In genomic region chr14:44372807-44373497, GRCh38 we compare ENCODE assay signal across 31 cellular contexts.
"Had no signal": no experiment of that assay in that cellular context is flagged by ENCODE, and none has a peak within 500 bp of the region (broad histone marks: within the 10 kb centered on the region; RNA-seq: fewer than 3 reads in every experiment).

No MANE protein-coding gene starts in this region.

- H3K4me3 ChIP-seq: ascending aorta, breast epithelium, coronary artery, dorsolateral prefrontal cortex, esophagus muscularis mucosa had no signal

- H3K36me3 ChIP-seq: ascending aorta, breast epithelium, esophagus muscularis mucosa had no signal

- H3K9me3 ChIP-seq: ascending aorta had no signal

- H3K4me1 Mint-ChIP-seq: activated CD4-positive, alpha-beta memory T cell treated with anti-CD3 and anti-CD28 coated beads, Interleukin-2, amount 10 ng/mL, durations not matched to agents 7 days and 5 days; activated CD4-positive, alpha-beta T cell treated with anti-CD3 and anti-CD28 coated beads for 36 hours; activated CD4-positive, alpha-beta T cell treated with anti-CD3 and anti-CD28 coated beads, Interleukin-2, amount 10 ng/mL, durations not matched to agents 7 days and 5 days; activated naive CD4-positive, alpha-beta T cell treated with anti-CD3 and anti-CD28 coated beads, Interleukin-2, amount 10 ng/mL, durations not matched to agents 7 days and 5 days; activated naive CD8-positive, alpha-beta T cell treated with anti-CD3 and anti-CD28 coated beads, Interleukin-2, amount 10 ng/mL, durations not matched to agents 7 days and 5 days; brain; central memory CD8-positive, alpha-beta T cell; T-helper 17 cell had no signal

- H3K36me3 Mint-ChIP-seq: activated naive CD4-positive, alpha-beta T cell treated with anti-CD3 and anti-CD28 coated beads, Interleukin-2, amount 10 ng/mL, durations not matched to agents 7 days and 5 days; activated naive CD8-positive, alpha-beta T cell treated with anti-CD3 and anti-CD28 coated beads, Interleukin-2, amount 10 ng/mL, durations not matched to agents 7 days and 5 days; brain had no signal

- H3K27ac ChIP-seq: ascending aorta, breast epithelium, coronary artery, dorsolateral prefrontal cortex, esophagus muscularis mucosa had no signal

- DNase-seq: activated CD4-positive, alpha-beta memory T cell treated with anti-CD3 and anti-CD28 coated beads, Interleukin-2, amount 10 ng/mL, durations not matched to agents 7 days and 5 days; activated CD4-positive, alpha-beta T cell treated with anti-CD3 and anti-CD28 coated beads for 36 hours; activated CD4-positive, alpha-beta T cell treated with anti-CD3 and anti-CD28 coated beads, Interleukin-2, amount 10 ng/mL, durations not matched to agents 7 days and 5 days; activated CD4-positive, alpha-beta T cell treated with anti-CD3 and anti-CD28 coated beads, Interleukin-2, amount 50 U/mL, for 4 hours; activated CD4-positive, CD25-positive, alpha-beta regulatory T cell; activated CD4-positive, CD25-positive, alpha-beta regulatory T cell treated with anti-CD3 and anti-CD28 coated beads, Interleukin-2, amount 50 U/mL, for 72 hours; activated CD8-positive, alpha-beta memory T cell treated with anti-CD3 and anti-CD28 coated beads, Interleukin-2, amount 50 U/mL, for 48 hours; activated gamma-delta T cell; activated naive CD4-positive, alpha-beta T cell; activated naive CD4-positive, alpha-beta T cell treated with anti-CD3 and anti-CD28 coated beads, Interleukin-2, amount 10 ng/mL, durations not matched to agents 7 days and 5 days; activated naive CD8-positive, alpha-beta T cell treated with anti-CD3 and anti-CD28 coated beads, Interleukin-2, amount 10 ng/mL, durations not matched to agents 7 days and 5 days; activated T-cell treated with anti-CD3 and anti-CD28 coated beads for 4 hours; activated T-cell treated with anti-CD3 and anti-CD28 coated beads, Interleukin-2, amount 50 U/mL, for 24 hours; activated T-cell treated with anti-CD3 and anti-CD28 coated beads, Interleukin-2, amount 50 U/mL, for 72 hours; dorsolateral prefrontal cortex; effector memory CD4-positive, alpha-beta T cell; endodermal cell; erythroblast; head of caudate nucleus; T-helper 1 cell; T-helper 17 cell; T1000 had no signal

- H3K27ac Mint-ChIP-seq: activated CD4-positive, alpha-beta memory T cell treated with anti-CD3 and anti-CD28 coated beads, Interleukin-2, amount 10 ng/mL, durations not matched to agents 7 days and 5 days; activated CD4-positive, alpha-beta T cell treated with anti-CD3 and anti-CD28 coated beads for 36 hours; activated CD4-positive, alpha-beta T cell treated with anti-CD3 and anti-CD28 coated beads, Interleukin-2, amount 10 ng/mL, durations not matched to agents 7 days and 5 days; activated naive CD4-positive, alpha-beta T cell treated with anti-CD3 and anti-CD28 coated beads, Interleukin-2, amount 10 ng/mL, durations not matched to agents 7 days and 5 days; activated naive CD4-positive, alpha-beta T cell treated with anti-CD3 and anti-CD28 coated beads, Interleukin-2, amount 50 U/mL, for 72 hours; activated naive CD8-positive, alpha-beta T cell treated with anti-CD3 and anti-CD28 coated beads, Interleukin-2, amount 10 ng/mL, durations not matched to agents 7 days and 5 days; activated T-cell treated with anti-CD3 and anti-CD28 coated beads, Interleukin-2, amount 50 U/mL, for 24 hours; activated T-cell treated with anti-CD3 and anti-CD28 coated beads, Interleukin-2, amount 50 U/mL, for 72 hours; brain; dendritic cell treated with granulocyte-macrophage colony-stimulating factor and Interleukin-4, amounts not matched to agents 40 ng/mL and 50 ng/mL, for 4 days; endodermal cell; T-helper 17 cell; T-helper 2 cell treated with Interferon-gamma antibody and Interleukin-4, amounts not matched to agents 5 μg/mL and 100 μg/mL, for 36 hours had no signal

- H3K4me1 ChIP-seq: ascending aorta, breast epithelium, esophagus muscularis mucosa had no signal

- H3K27me3 ChIP-seq: ascending aorta, breast epithelium, dorsolateral prefrontal cortex, esophagus muscularis mucosa had no signal

- H3K4me3 Mint-ChIP-seq: activated CD4-positive, alpha-beta memory T cell treated with anti-CD3 and anti-CD28 coated beads, Interleukin-2, amount 10 ng/mL, durations not matched to agents 7 days and 5 days; activated CD4-positive, alpha-beta T cell treated with anti-CD3 and anti-CD28 coated beads for 36 hours; activated CD4-positive, alpha-beta T cell treated with anti-CD3 and anti-CD28 coated beads, Interleukin-2, amount 10 ng/mL, durations not matched to agents 7 days and 5 days; activated naive CD4-positive, alpha-beta T cell treated with anti-CD3 and anti-CD28 coated beads, Interleukin-2, amount 10 ng/mL, durations not matched to agents 7 days and 5 days; activated naive CD8-positive, alpha-beta T cell treated with anti-CD3 and anti-CD28 coated beads, Interleukin-2, amount 10 ng/mL, durations not matched to agents 7 days and 5 days; activated T-cell treated with anti-CD3 and anti-CD28 coated beads, Interleukin-2, amount 50 U/mL, for 24 hours; activated T-cell treated with anti-CD3 and anti-CD28 coated beads, Interleukin-2, amount 50 U/mL, for 72 hours; brain; central memory CD8-positive, alpha-beta T cell; dendritic cell treated with granulocyte-macrophage colony-stimulating factor and Interleukin-4, amounts not matched to agents 40 ng/mL and 50 ng/mL, for 4 days; endodermal cell; T-helper 17 cell; T-helper 2 cell treated with Interferon-gamma antibody and Interleukin-4, amounts not matched to agents 5 μg/mL and 100 μg/mL, for 36 hours had no signal

- H3K27me3 Mint-ChIP-seq: activated CD4-positive, alpha-beta memory T cell treated with anti-CD3 and anti-CD28 coated beads, Interleukin-2, amount 10 ng/mL, durations not matched to agents 7 days and 5 days; activated CD4-positive, alpha-beta T cell treated with anti-CD3 and anti-CD28 coated beads for 36 hours; activated CD4-positive, alpha-beta T cell treated with anti-CD3 and anti-CD28 coated beads, Interleukin-2, amount 10 ng/mL, durations not matched to agents 7 days and 5 days; activated naive CD4-positive, alpha-beta T cell treated with anti-CD3 and anti-CD28 coated beads, Interleukin-2, amount 10 ng/mL, durations not matched to agents 7 days and 5 days; activated naive CD8-positive, alpha-beta T cell treated with anti-CD3 and anti-CD28 coated beads, Interleukin-2, amount 10 ng/mL, durations not matched to agents 7 days and 5 days; activated T-cell treated with anti-CD3 and anti-CD28 coated beads, Interleukin-2, amount 50 U/mL, for 24 hours; central memory CD8-positive, alpha-beta T cell; dendritic cell treated with granulocyte-macrophage colony-stimulating factor and Interleukin-4, amounts not matched to agents 40 ng/mL and 50 ng/mL, for 4 days; T-helper 17 cell had no signal
